Comparison of ENCODE assay signal across 8 cellular contexts in genomic region chr11:88338223-88338661, GRCh38. TPM values are rescaled to one million over a fixed set of nuclear protein-coding genes. Genes with fewer than 3 reads are reported as not detected.
A peak's percentile ranks its signal among the peaks of the same experiment; 100 is the strongest.
DNase-seq lines count a peak whose midpoint lies in the region; ATAC-seq and TF ChIP-seq lines count a peak whose summit lies in the region.

No MANE protein-coding gene starts in this region.

- intact Hi-C loops in heart right ventricle (cut with DNase I) (loop anchor here in 2 of 10 donors (5.0 kb wide), 2 partner anchors 64 to 84 kb away; no protein-coding TSS in a partner anchor), psoas muscle (cut with DNase I) (no loop called here)

- H3K4me1 ChIP-seq in heart right ventricle = peaks cover 0 to 51% (median 5%) of the 10 kb centered on the region in 9 donors
- peaks cover 9% of the 10 kb centered on the region for H3K4me1 ChIP-seq in psoas muscle

- H3K36me3 Mint-ChIP-seq in activated naive CD4-positive, alpha-beta T cell treated with anti-CD3 and anti-CD28 coated beads, Interleukin-2, amount 50 U/mL, for 24 hours = peaks cover 8% of the 10 kb centered on the region

- H3K27me3 ChIP-seq in heart right ventricle (no peaks in the 10 kb centered on the region), psoas muscle (ENCODE audit: insufficient read depth in 3 of 3, low read length in 2 of 3) (no peaks in the 10 kb centered on the region)

- no peak for TF ChIP-seq CTCF in heart right ventricle (IDR thresholded peaks at IDR 0.05)
- TF ChIP-seq CTCF in psoas muscle (IDR thresholded peaks at IDR 0.05) = no peak

- no peaks in the 10 kb centered on the region for H3K9me3 Mint-ChIP-seq in activated naive CD4-positive, alpha-beta T cell treated with anti-CD3 and anti-CD28 coated beads, Interleukin-2, amount 50 U/mL, for 24 hours

- peak overlapping the region; percentile 95 for H3K4me3 Mint-ChIP-seq in activated naive CD4-positive, alpha-beta T cell treated with anti-CD3 and anti-CD28 coated beads, Interleukin-2, amount 50 U/mL, for 24 hours

- peak overlapping the region; percentile 98 for H3K27ac Mint-ChIP-seq in activated naive CD4-positive, alpha-beta T cell treated with anti-CD3 and anti-CD28 coated beads, Interleukin-2, amount 50 U/mL, for 24 hours

- H3K4me3 ChIP-seq in heart right ventricle = peak overlapping the region in 9 of 10 donors; percentile 39 to 87 (median 68)
- peak overlapping the region; percentile 86 for H3K4me3 ChIP-seq in psoas muscle

- DNase-seq in A172 (ENCODE audit: low spot score) (peak; percentile 27), SHP77 (lab: John Stamatoyannopoulos, UW) (peak; percentile 22 to 63), heart right ventricle (peak; percentile 14 to 30), psoas muscle (peak; percentile 26 to 61), NCI-H146 treated with DMSO at 0.1 percent for 48 hours (lab: John Stamatoyannopoulos, UW; ENCODE audit: unreplicated experiment) (no peak)

- peaks cover 64% of the 10 kb centered on the region for H3K4me1 Mint-ChIP-seq in activated naive CD4-positive, alpha-beta T cell treated with anti-CD3 and anti-CD28 coated beads, Interleukin-2, amount 50 U/mL, for 24 hours

- no peaks in the 10 kb centered on the region for H3K27me3 Mint-ChIP-seq in activated naive CD4-positive, alpha-beta T cell treated with anti-CD3 and anti-CD28 coated beads, Interleukin-2, amount 50 U/mL, for 24 hours

- ATAC-seq in GM18867 (IDR thresholded peaks at IDR 0.05; ENCODE audit: unreplicated experiment) = peak; percentile 35
- ATAC-seq in HG03442 (IDR thresholded peaks at IDR 0.05; ENCODE audit: unreplicated experiment) = peak; percentile 51
- ATAC-seq in heart right ventricle = peak; percentile 60 to 81 (median 74)
- peak; percentile 63 to 86 (median 80) for ATAC-seq in psoas muscle

- H3K36me3 ChIP-seq in heart right ventricle = peaks cover 0 to 21% (median 0%) of the 10 kb centered on the region in 9 donors
- peaks cover 0 to 22% of the 10 kb centered on the region in 2 donors for H3K36me3 ChIP-seq in psoas muscle (ENCODE audit: insufficient read depth in 1 of 2, low read depth in 1 of 2)

- H3K27ac ChIP-seq in heart right ventricle (peak overlapping the region in 8 of 10 donors; percentile 63 to 92 (median 76)), psoas muscle (peak overlapping the region; percentile 90)

- H3K9me3 ChIP-seq in heart right ventricle = no peaks in the 10 kb centered on the region
- no peaks in the 10 kb centered on the region for H3K9me3 ChIP-seq in psoas muscle

- WGBS in heart right ventricle, 2 donors = 5 to 6% methylated on average over 8 of the region's 8 CpGs
- 5 to 8% (median 7%) methylated on average over 8 of the region's 8 CpGs for WGBS in psoas muscle, 3 donors

RNA-seq across cellular contexts. Expression of gene CTSC, which starts 0.7 kb away (rescaled TPM):
- total RNA-seq in A172 (2014; rRNA removed; shearing (Covaris generic)) = 38.8 and 50.2 TPM in 2 replicates
- 100 to 1,000 TPM in 1 of 10 donors, 10 to 100 TPM in 7, 1 to 10 TPM in 2; 6.3 to 161 (median 12.4) TPM for total RNA-seq in heart right ventricle
- polyA plus RNA-seq in heart right ventricle = 10 to 100 TPM; 16.6 to 90.4 TPM
- total RNA-seq in psoas muscle = 10 to 100 TPM; 10.7 to 47.7 (median 14.8) TPM
- polyA plus RNA-seq in psoas muscle = 10 to 100 TPM; 13.2 to 82.4 (median 16.8) TPM
